Comparison of ENCODE assay signal across 8 cellular contexts in genomic region chr4:56049428-56050212, GRCh38.
A peak's percentile ranks its signal among the peaks of the same experiment; 100 is the strongest.
DNase-seq lines count a peak whose midpoint lies in the region; ATAC-seq and TF ChIP-seq lines count a peak whose summit lies in the region.

No MANE protein-coding gene starts in this region.

- H3K9me3 ChIP-seq in Caco-2 (no peaks in the 10 kb centered on the region), prostate gland (no peaks in the 10 kb centered on the region)

- intact Hi-C loops in Caco-2 (cut with micrococcal nuclease; ENCODE audit: unreplicated experiment), result loop anchor here (1.0 to 2.0 kb wide), 2 partner anchors 100 to 251 kb away; no protein-coding TSS in a partner anchor
- intact Hi-C loops in prostate gland (cut with DNase I), result no loop called here

- ATAC-seq in HG03159 (IDR thresholded peaks at IDR 0.05; ENCODE audit: unreplicated experiment), result peak; percentile 34

- H3K36me3 ChIP-seq in Caco-2 (ENCODE audit: control insufficient read depth, insufficient read depth, low read length) (no peaks in the 10 kb centered on the region), prostate gland (no peaks in the 10 kb centered on the region)

- DNase-seq in Caco-2 (peak; percentile 44 to 52), GM19238 (ENCODE audit: insufficient read length, low spot score) (peak; percentile 5), NCI-H82 treated with DMSO at 0.1 percent for 48 hours (lab: John Stamatoyannopoulos, UW; ENCODE audit: unreplicated experiment) (peak; percentile 15), amniotic epithelial cell (ENCODE audit: low read depth) (peak; percentile 15), hepatic stellate cell (ENCODE audit: low spot score) (peak; percentile 7), prostate gland (ENCODE audit: low spot score) (no peak), pons (ENCODE audit: low spot score) (no peak)

- peaks cover 2% of the 10 kb centered on the region for H3K27me3 Mint-ChIP-seq in Caco-2 (ENCODE audit: insufficient read depth, unreplicated experiment)

- peak overlapping the region; percentile 37 for H3K27ac Mint-ChIP-seq in Caco-2 (ENCODE audit: unreplicated experiment)

- peak overlapping the region; percentile 86 for H3K4me3 ChIP-seq in Caco-2 (ENCODE audit: low read depth, low read length)
- H3K4me3 ChIP-seq in prostate gland, result peak overlapping the region; percentile 37 to 45

- H3K4me1 ChIP-seq in Caco-2 (no peaks in the 10 kb centered on the region; the same call in 1 of the 2 replicates), prostate gland (replicated peaks) (no peaks in the 10 kb centered on the region)

- TF ChIP-seq CTCF in Caco-2 (IDR thresholded peaks at IDR 0.05; ENCODE audit: insufficient read depth in 1 of 2, low read depth in 1 of 2, low read length in 1 of 2, severe bottlenecking in 1 of 2, unreplicated experiment in 1 of 2), result no peak
- TF ChIP-seq CTCF in prostate gland (IDR thresholded peaks at IDR 0.05), result no peak

- peak overlapping the region; percentile 73 for H3K4me3 Mint-ChIP-seq in Caco-2 (ENCODE audit: unreplicated experiment)

- WGBS in prostate gland, result under 1% methylated on average over 51 of the region's 54 CpGs

- CTCF ChIA-PET in Caco-2 (lab: Charles Lee), result interaction anchor here (0.6 to 1.5 kb wide), 3 partner anchors 101 to 245 kb away, joined by 3 to 6 read pairs (median 5); partner anchors contain the start of gene CEP135

- POLR2A ChIA-PET in Caco-2 (lab: Charles Lee), result interaction anchor here (0.6 kb wide), 1 partner anchor 338 kb away, joined by 3 read pairs; the partner anchor contains the start of gene AASDH

- H3K27ac ChIP-seq in prostate gland, result no peak overlapping the region

- H3K27me3 ChIP-seq in Caco-2 (replicated peaks; ENCODE audit: control insufficient read depth, insufficient read depth, low read length) (no peaks in the 10 kb centered on the region), prostate gland (replicated peaks; ENCODE audit: insufficient read depth) (no peaks in the 10 kb centered on the region)

- no peak for TF ChIP-seq POLR2A in prostate gland (IDR thresholded peaks at IDR 0.05)

- H3K36me3 Mint-ChIP-seq in Caco-2 (ENCODE audit: insufficient read depth, unreplicated experiment), result no peaks in the 10 kb centered on the region

- BruUV-seq in Caco-2 (replicated peaks; lab: Mats Ljungman, UMichigan), result no TSS peak

- H3K9me3 Mint-ChIP-seq in Caco-2 (ENCODE audit: unreplicated experiment), result no peaks in the 10 kb centered on the region

- peaks cover 7% of the 10 kb centered on the region for H3K4me1 Mint-ChIP-seq in Caco-2 (ENCODE audit: low read depth, unreplicated experiment)

Comparison
In these comparisons a context has a peak if more than half of its experiments do, and no peak if none do; other contexts are left out.
1. DNase-seq: peak in Caco-2 (2 of 2), GM19238 (single experiment), NCI-H82 treated with DMSO at 0.1 percent for 48 hours (single experiment), amniotic epithelial cell (single experiment) and hepatic stellate cell (single experiment); none in prostate gland (single experiment) and pons (single experiment).